17 cellular contexts compared by ENCODE assay signal in the genomic region with DNA sequence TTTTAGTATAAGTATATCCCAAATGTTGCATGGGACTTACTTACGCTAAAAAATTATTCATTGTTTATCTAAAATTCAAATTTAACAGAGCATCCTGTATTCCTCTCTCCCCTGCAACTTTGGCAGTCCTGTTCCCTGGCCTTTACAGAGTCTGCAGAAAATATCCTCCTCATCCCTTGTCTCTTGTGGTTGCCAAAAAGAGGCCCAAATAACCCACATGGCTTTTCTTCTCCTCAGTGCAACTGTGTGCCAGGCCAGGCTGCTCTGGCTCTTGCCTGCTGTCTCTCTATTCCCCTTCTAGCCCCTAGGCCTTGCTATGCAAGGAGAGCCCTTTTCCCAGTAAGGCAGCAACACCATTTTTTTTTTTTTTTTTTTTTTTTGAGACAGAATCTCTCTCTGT. TPM values are rescaled to one million over a fixed set of nuclear protein-coding genes. Genes with fewer than 3 reads are reported as not detected.
A peak's percentile ranks its signal among the peaks of the same experiment; 100 is the strongest.
DNase-seq lines count a peak whose midpoint lies in the region; ATAC-seq and TF ChIP-seq lines count a peak whose summit lies in the region.
"Had no signal": no experiment of that assay in that cellular context is flagged by ENCODE, and none has a peak within 500 bp of the region (broad histone marks: within the 10 kb centered on the region; RNA-seq: fewer than 3 reads in every experiment).

No MANE protein-coding gene starts in this region.

- H3K4me3 ChIP-seq in DOHH2 (ENCODE audit: low read length), result no peak overlapping the region
- H3K4me3 ChIP-seq in A673 (ENCODE audit: low read depth, low read length, poor library complexity, severe bottlenecking), result no peak overlapping the region
- H3K4me3 ChIP-seq in Peyer's patch, result no peak overlapping the region

- H3F3A ChIP-seq in DOHH2 (ENCODE audit: control insufficient read depth, insufficient read depth), result peaks cover 49% of the 10 kb centered on the region

- intact Hi-C loops in A673 (cut with micrococcal nuclease; ENCODE audit: unreplicated experiment), result no loop called here

- POLR2A ChIA-PET in RWPE1 (lab: Yijun Ruan, JAX; ENCODE audit: low non-redundant PET) (interaction anchor here (0.6 kb wide), 1 partner anchor 787 kb away, joined by 4 read pairs; no protein-coding TSS in a partner anchor), A673 (lab: Charles Lee; ENCODE audit: low non-redundant PET) (no interaction called here)

- H3K27me3 ChIP-seq in DOHH2 (ENCODE audit: control insufficient read depth, low read length), result no peaks in the 10 kb centered on the region
- H3K27me3 ChIP-seq in foreskin keratinocyte, result no peaks in the 10 kb centered on the region
- H3K27me3 ChIP-seq in A673 (replicated peaks; ENCODE audit: insufficient read depth, low read depth, low read length, poor library complexity), result no peaks in the 10 kb centered on the region
- H3K27me3 ChIP-seq in Peyer's patch, result no peaks in the 10 kb centered on the region

- peaks cover 97% of the 10 kb centered on the region for H3K4me1 ChIP-seq in DOHH2 (ENCODE audit: control insufficient read depth, low read length)
- H3K4me1 ChIP-seq in foreskin keratinocyte, result peaks cover 26% of the 10 kb centered on the region
- H3K4me1 ChIP-seq in A673 (ENCODE audit: insufficient read depth, low read length, poor library complexity, severe bottlenecking), result no peaks in the 10 kb centered on the region
- peaks cover 0 to 23% (median 3%) of the 10 kb centered on the region in 4 donors for H3K4me1 ChIP-seq in Peyer's patch

- BruUV-seq in A673 (replicated peaks; lab: Mats Ljungman, UMichigan), result no TSS peak

- H3K36me3 ChIP-seq in DOHH2 (ENCODE audit: control insufficient read depth, low read length), result peaks cover 43% of the 10 kb centered on the region
- H3K36me3 ChIP-seq in A673 (ENCODE audit: insufficient read depth, low read length, poor library complexity, severe bottlenecking), result no peaks in the 10 kb centered on the region
- peaks cover 0 to 22% (median 0%) of the 10 kb centered on the region in 3 donors for H3K36me3 ChIP-seq in Peyer's patch

- DNase-seq in RWPE1 (ENCODE audit: low spot score), result no peak
- DNase-seq in foreskin keratinocyte, result no peak
- DNase-seq in NCI-H1105 treated with DMSO at 0.1 percent for 48 hours (lab: John Stamatoyannopoulos, UW), result no peak
- no peak for DNase-seq in activated gamma-delta T cell treated with Interleukin-2 at 50 U/mL for 16 hours
- DNase-seq in A673 (ENCODE audit: low spot score), result no peak
- DNase-seq in Peyer's patch, result no peak
- DNase-seq: EL; IMR-90; Kasumi-1; NCI-H1417; NCI-H2029 treated with DMSO at 0.1 percent for 48 hours; NCI-H2171 treated with DMSO at 0.1 percent for 48 hours; NCI-H446 treated with DMSO at 0.1 percent for 48 hours; NK-92 treated with Interleukin-12 subunit alpha and Interleukin-12 subunit beta, amount 100 ng/mL, for 24 hours; T-cell had no signal

- H3K79me2 ChIP-seq in DOHH2 (ENCODE audit: control insufficient read depth, low read length), result peaks cover 10% of the 10 kb centered on the region

- no peaks in the 10 kb centered on the region for H3K9me2 ChIP-seq in DOHH2 (replicated peaks; ENCODE audit: control insufficient read depth, low read length)

- H4K20me1 ChIP-seq in DOHH2 (ENCODE audit: control insufficient read depth, insufficient read depth, low read depth, low read length), result no peaks in the 10 kb centered on the region

- no peak for TF ChIP-seq POLR2A in Peyer's patch (IDR thresholded peaks at IDR 0.05)

- no peak overlapping the region for H3K4me2 ChIP-seq in DOHH2 (ENCODE audit: low read length)

- no peak for TF ChIP-seq CTCF in DOHH2 (IDR thresholded peaks at IDR 0.05; ENCODE audit: low read depth, low read length, poor library complexity, severe bottlenecking)
- TF ChIP-seq CTCF in RWPE1 (conservative IDR thresholded peaks at IDR 0.05; ENCODE audit: low read depth), result no peak
- TF ChIP-seq CTCF in foreskin keratinocyte (conservative IDR thresholded peaks at IDR 0.05), result no peak
- no peak for TF ChIP-seq CTCF in A673 (conservative IDR thresholded peaks at IDR 0.05; ENCODE audit: low read depth, low read length)
- TF ChIP-seq CTCF in Peyer's patch (IDR thresholded peaks at IDR 0.05), result no peak

- peaks cover 5% of the 10 kb centered on the region for H3K9me3 ChIP-seq in DOHH2 (ENCODE audit: control insufficient read depth, insufficient read depth, low read length)
- no peaks in the 10 kb centered on the region for H3K9me3 ChIP-seq in A673 (ENCODE audit: low read depth, low read length, poor library complexity, severe bottlenecking)
- H3K9me3 ChIP-seq in Peyer's patch, result no peaks in the 10 kb centered on the region

- peak overlapping the region; percentile 100 for H3K27ac ChIP-seq in DOHH2 (ENCODE audit: low read depth, low read length)
- H3K27ac ChIP-seq in RWPE1, result peak overlapping the region; percentile 78
- peak overlapping the region; percentile 99 for H3K27ac ChIP-seq in foreskin keratinocyte
- H3K27ac ChIP-seq in A673 (ENCODE audit: low read depth, low read length, poor library complexity, severe bottlenecking), result no peak overlapping the region
- H3K27ac ChIP-seq in Peyer's patch, result peak overlapping the region in 2 of 4 donors; percentile 55 to 71

- CTCF ChIA-PET in RWPE1 (lab: Yijun Ruan, JAX) (interaction anchor here (0.6 kb wide), 1 partner anchor 144 kb away, joined by 5 read pairs; no protein-coding TSS in a partner anchor), A673 (lab: Charles Lee) (no interaction called here)

- ATAC-seq in foreskin keratinocyte, result no peak
- ATAC-seq: Right ventricle myocardium inferior, T-cell had no signal

RNA-seq across cellular contexts. Expression of gene ARHGEF37, which starts 23.0 kb away (rescaled TPM):
- total RNA-seq in foreskin keratinocyte, result 2.6 and 2.7 TPM in 2 replicates
- 0.96 and 1.2 TPM in 2 replicates for polyA plus RNA-seq in foreskin keratinocyte
- total RNA-seq in A673 (2021), result 0.64 and 1.7 TPM in 2 replicates
- total RNA-seq in Peyer's patch, result 10 to 100 TPM; 10.2 to 21.4 (median 15.3) TPM

RNA-seq across cellular contexts. Expression of gene CSNK1A1, which starts 53.1 kb away (rescaled TPM):
- total RNA-seq in foreskin keratinocyte (283 and 324 TPM in 2 replicates), A673 (2021) (237 and 244 TPM in 2 replicates), Peyer's patch (100 to 1,000 TPM; 185 to 253 (median 207) TPM)
- 93.4 and 93.8 TPM in 2 replicates for polyA plus RNA-seq in foreskin keratinocyte
